Comparison of ENCODE assay signal across 19 cellular contexts in genomic region chr19:13240312-13241022, GRCh38.
DNase-seq lines count a peak whose midpoint lies in the region; ATAC-seq and TF ChIP-seq lines count a peak whose summit lies in the region.
"Had no signal": no experiment of that assay in that cellular context is flagged by ENCODE, and none has a peak within 500 bp of the region (broad histone marks: within the 10 kb centered on the region; RNA-seq: fewer than 3 reads in every experiment).

No MANE protein-coding gene starts in this region.

- TF ChIP-seq CTCF in CD8-positive, alpha-beta T cell (IDR thresholded peaks at IDR 0.05) = no peak
- TF ChIP-seq CTCF in H9 (conservative IDR thresholded peaks at IDR 0.05) (no peak), neural progenitor cell (IDR thresholded peaks at IDR 0.05) (no peak), colonic mucosa (IDR thresholded peaks at IDR 0.05) (no peak)

- H3K79me1 ChIP-seq in H9 (ENCODE audit: insufficient read depth, low read depth, low read length, poor library complexity, severe bottlenecking) = no peaks in the 10 kb centered on the region

- H2BK15ac ChIP-seq in H9 (ENCODE audit: low read depth, low read length) = no peak overlapping the region

- H3K14ac ChIP-seq in H9 (ENCODE audit: insufficient read depth, low read length) = no peak overlapping the region

- H2BK120ac ChIP-seq in H9 (ENCODE audit: low read depth, low read length, poor library complexity, severe bottlenecking) = no peak overlapping the region

- H3K18ac ChIP-seq in H9 (ENCODE audit: insufficient read length, low read depth, low read length) = no peak overlapping the region

- H3K9me3 ChIP-seq in CD8-positive, alpha-beta T cell (ENCODE audit: low read length) = no peaks in the 10 kb centered on the region
- H3K9me3 ChIP-seq in H9 (ENCODE audit: control insufficient read depth, low read depth, low read length) (no peaks in the 10 kb centered on the region), neural progenitor cell (ENCODE audit: low read depth) (no peaks in the 10 kb centered on the region), colonic mucosa (no peaks in the 10 kb centered on the region)
- H3K9me3 ChIP-seq: pancreas had no signal

- H3K36me3 Mint-ChIP-seq in CD8-positive, alpha-beta T cell = no peaks in the 10 kb centered on the region
- peaks cover 4 to 8% (median 5%) of the 10 kb centered on the region in 3 experiments; a peak in 5 of 7 replicates for H3K36me3 Mint-ChIP-seq in H9 (ENCODE audit: insufficient read depth in 1 of 3, low read depth in 3 of 3)
- peaks cover 2% of the 10 kb centered on the region for H3K36me3 Mint-ChIP-seq in activated CD8-positive, alpha-beta T cell treated with anti-CD3 and anti-CD28 coated beads, Interleukin-2, amount 10 ng/mL, durations not matched to agents 7 days and 5 days (ENCODE audit: low read depth)
- peaks cover 3% of the 10 kb centered on the region for H3K36me3 Mint-ChIP-seq in neural progenitor cell

- H3K56ac ChIP-seq in H9 (ENCODE audit: insufficient read length, low read depth, low read length) = no peak overlapping the region

- peak overlapping the region; percentile 22 for H4K8ac ChIP-seq in H9 (replicated peaks; ENCODE audit: insufficient read length, low read depth, low read length)

- H3K4me3 Mint-ChIP-seq in CD8-positive, alpha-beta T cell = peak overlapping the region; percentile 63
- H3K4me3 Mint-ChIP-seq in H9 (no peak overlapping the region; a peak in 1 of 5 replicates), neural progenitor cell (no peak overlapping the region)
- peak overlapping the region; percentile 11 for H3K4me3 Mint-ChIP-seq in activated CD8-positive, alpha-beta T cell treated with anti-CD3 and anti-CD28 coated beads, Interleukin-2, amount 10 ng/mL, durations not matched to agents 7 days and 5 days

- ATAC-seq in CD8-positive, alpha-beta T cell = no peak
- ATAC-seq in activated CD8-positive, alpha-beta T cell treated with anti-CD3 and anti-CD28 coated beads, Interleukin-2, amount 10 ng/mL, durations not matched to agents 7 days and 5 days = no peak
- ATAC-seq: left lobe of liver, pancreas had no signal

- H3K9ac ChIP-seq in H9 (ENCODE audit: extremely low read depth, insufficient read length, low read length) = no peak overlapping the region
- no peak overlapping the region for H3K9ac ChIP-seq in neural progenitor cell
- no peak overlapping the region for H3K9ac ChIP-seq in colonic mucosa (ENCODE audit: low read depth in 2 of 2, low read length in 2 of 2)

- H2AK5ac ChIP-seq in H9 (ENCODE audit: insufficient read length, low read length) = no peak overlapping the region

- H4K91ac ChIP-seq in H9 (ENCODE audit: insufficient read length, low read depth, low read length) = no peak overlapping the region

- no peak for DNase-seq in CD8-positive, alpha-beta T cell
- no peak for DNase-seq in H9
- DNase-seq in activated CD8-positive, alpha-beta T cell treated with anti-CD3 and anti-CD28 coated beads, Interleukin-2, amount 10 ng/mL, durations not matched to agents 7 days and 5 days = no peak
- DNase-seq in neural progenitor cell (ENCODE audit: low spot score) = no peak
- DNase-seq in cardiac septum (ENCODE audit: low spot score) = no peak
- DNase-seq in colonic mucosa = no peak
- DNase-seq in mesenteric fat pad (ENCODE audit: low spot score) = no peak
- DNase-seq: activated CD4-positive, CD25-positive, alpha-beta regulatory T cell treated with anti-CD3 and anti-CD28 coated beads, Interleukin-2, amount 50 U/mL, for 72 hours; AML-193; central memory CD4-positive, alpha-beta T cell; effector CD8-positive, alpha-beta T cell; esophagus squamous epithelium; NCI-H1417 treated with DMSO at 0.1 percent for 48 hours; NCI-H526; OCI-M1; pancreas; sigmoid colon; T-helper 9 cell had no signal

- intact Hi-C loops in CD8-positive, alpha-beta T cell (cut with DNase I, micrococcal nuclease) = no loop called here
- intact Hi-C loops in cardiac septum (cut with DNase I) (no loop called here), colonic mucosa (cut with DNase I) (no loop called here)

- no peak overlapping the region for H3K23ac ChIP-seq in H9 (ENCODE audit: insufficient read length, low read depth, low read length)

- H3K27me3 ChIP-seq in CD8-positive, alpha-beta T cell (ENCODE audit: insufficient read depth, low read length) = no peaks in the 10 kb centered on the region
- no peaks in the 10 kb centered on the region for H3K27me3 ChIP-seq in H9 (ENCODE audit: insufficient read depth, low read length)
- no peaks in the 10 kb centered on the region for H3K27me3 ChIP-seq in neural progenitor cell
- no peaks in the 10 kb centered on the region for H3K27me3 ChIP-seq in colonic mucosa
- H3K27me3 ChIP-seq: pancreas, sigmoid colon had no signal

- H3K27me3 Mint-ChIP-seq in CD8-positive, alpha-beta T cell (ENCODE audit: low read depth) = no peaks in the 10 kb centered on the region
- H3K27me3 Mint-ChIP-seq in H9 (ENCODE audit: low read depth) = peaks cover 1% of the 10 kb centered on the region
- H3K27me3 Mint-ChIP-seq in activated CD8-positive, alpha-beta T cell treated with anti-CD3 and anti-CD28 coated beads, Interleukin-2, amount 10 ng/mL, durations not matched to agents 7 days and 5 days (ENCODE audit: low read depth) = peaks cover 5% of the 10 kb centered on the region
- H3K27me3 Mint-ChIP-seq in neural progenitor cell (ENCODE audit: insufficient read depth, low read depth) = peaks cover 15% of the 10 kb centered on the region

- H3K4me3 ChIP-seq in CD8-positive, alpha-beta T cell (ENCODE audit: low read depth, low read length) = no peak overlapping the region
- no peak overlapping the region for H3K4me3 ChIP-seq in neural progenitor cell
- no peak overlapping the region for H3K4me3 ChIP-seq in colonic mucosa
- H3K4me3 ChIP-seq: esophagus squamous epithelium, pancreas, sigmoid colon had no signal

- H3K4me1 ChIP-seq in CD8-positive, alpha-beta T cell (ENCODE audit: insufficient read depth, low read length) = peaks cover 14% of the 10 kb centered on the region
- peaks cover 3% of the 10 kb centered on the region; the same call in 1 of the 2 replicates for H3K4me1 ChIP-seq in H9 (ENCODE audit: insufficient read depth, low read length)
- H3K4me1 ChIP-seq in neural progenitor cell = no peaks in the 10 kb centered on the region
- H3K4me1 ChIP-seq in colonic mucosa = no peaks in the 10 kb centered on the region
- H3K4me1 ChIP-seq: esophagus squamous epithelium, pancreas, sigmoid colon had no signal

- no peak overlapping the region for H3K4ac ChIP-seq in H9 (ENCODE audit: low read depth, low read length)

- H3K27ac Mint-ChIP-seq in CD8-positive, alpha-beta T cell = peak overlapping the region; percentile 1
- H3K27ac Mint-ChIP-seq in H9 (0 out of 7 replicates have a peak overlapping the region, but pooled peaks of 1 of the 3 experiments have one; percentile 11), neural progenitor cell (peak overlapping the region; percentile 63)
- H3K27ac Mint-ChIP-seq in activated CD8-positive, alpha-beta T cell treated with anti-CD3 and anti-CD28 coated beads, Interleukin-2, amount 10 ng/mL, durations not matched to agents 7 days and 5 days = peak overlapping the region; percentile 70

- H2BK20ac ChIP-seq in H9 (ENCODE audit: low read depth, low read length, poor library complexity, severe bottlenecking) = no peak overlapping the region

- POLR2A ChIA-PET in CD8-positive, alpha-beta T cell (lab: Charles Lee) = no interaction called here
- POLR2A ChIA-PET in activated CD8-positive, alpha-beta T cell treated with anti-CD3 and anti-CD28 coated beads, Interleukin-2, amount 10 ng/mL, durations not matched to agents 7 days and 5 days (lab: Charles Lee) = interaction anchor here (0.5 kb wide), 1 partner anchor 1101 kb away, joined by 4 read pairs; the partner anchor contains the start of gene ZNF20

- H3K4me1 Mint-ChIP-seq in CD8-positive, alpha-beta T cell (ENCODE audit: low read depth) = peaks cover 22% of the 10 kb centered on the region
- H3K4me1 Mint-ChIP-seq in H9 = peaks cover 15 to 21% of the 10 kb centered on the region in 2 experiments
- peaks cover 18% of the 10 kb centered on the region for H3K4me1 Mint-ChIP-seq in activated CD8-positive, alpha-beta T cell treated with anti-CD3 and anti-CD28 coated beads, Interleukin-2, amount 10 ng/mL, durations not matched to agents 7 days and 5 days (ENCODE audit: low read depth)
- H3K4me1 Mint-ChIP-seq in neural progenitor cell = peaks cover 6% of the 10 kb centered on the region

- no peak overlapping the region for H2BK12ac ChIP-seq in H9 (ENCODE audit: insufficient read length, low read depth, low read length)

- H3K23me2 ChIP-seq in H9 (ENCODE audit: insufficient read length, low read depth, low read length, poor library complexity, severe bottlenecking) = no peaks in the 10 kb centered on the region

- no peaks in the 10 kb centered on the region for H3K9me3 Mint-ChIP-seq in CD8-positive, alpha-beta T cell
- H3K9me3 Mint-ChIP-seq in H9 (peaks cover 7 to 8% of the 10 kb centered on the region in 2 experiments), neural progenitor cell (peaks cover 8% of the 10 kb centered on the region)
- peaks cover 3% of the 10 kb centered on the region for H3K9me3 Mint-ChIP-seq in activated CD8-positive, alpha-beta T cell treated with anti-CD3 and anti-CD28 coated beads, Interleukin-2, amount 10 ng/mL, durations not matched to agents 7 days and 5 days (ENCODE audit: insufficient read depth)

- no peak overlapping the region for H2AFZ ChIP-seq in H9 (ENCODE audit: low read length)
- no peak overlapping the region for H2AFZ ChIP-seq in neural progenitor cell (replicated peaks)

- no peak overlapping the region for H3T11ph ChIP-seq in H9 (ENCODE audit: low read length)

- H3F3A ChIP-seq in neural progenitor cell (ENCODE audit: low read depth) = no peaks in the 10 kb centered on the region

- H3K36me3 ChIP-seq in CD8-positive, alpha-beta T cell (ENCODE audit: insufficient read depth, low read length) = no peaks in the 10 kb centered on the region
- no peaks in the 10 kb centered on the region for H3K36me3 ChIP-seq in neural progenitor cell
- H3K36me3 ChIP-seq in colonic mucosa = no peaks in the 10 kb centered on the region
- H3K36me3 ChIP-seq: esophagus squamous epithelium, pancreas, sigmoid colon had no signal

- CTCF ChIA-PET in CD8-positive, alpha-beta T cell (lab: Charles Lee) = no interaction called here
- CTCF ChIA-PET in activated CD8-positive, alpha-beta T cell treated with anti-CD3 and anti-CD28 coated beads, Interleukin-2, amount 10 ng/mL, durations not matched to agents 7 days and 5 days (lab: Charles Lee) = interaction anchor here (0.7 to 1.0 kb wide), 3 partner anchors 20 to 85 kb away, joined by 3 to 4 read pairs (median 3); no protein-coding TSS in a partner anchor

- H4K20me1 ChIP-seq in H9 (ENCODE audit: control insufficient read depth, insufficient read depth, insufficient read length) = peaks cover 3% of the 10 kb centered on the region
- H4K20me1 ChIP-seq in neural progenitor cell (ENCODE audit: low read depth) = no peaks in the 10 kb centered on the region

- H3K79me2 ChIP-seq in H9 (ENCODE audit: insufficient read depth, low read length) = no peaks in the 10 kb centered on the region
- H3K79me2 ChIP-seq in neural progenitor cell (ENCODE audit: low read depth) = no peaks in the 10 kb centered on the region

- H4K5ac ChIP-seq in H9 (ENCODE audit: insufficient read length, low read depth, low read length) = peak overlapping the region; percentile 30

- H3K4me2 ChIP-seq in H9 (ENCODE audit: insufficient read depth, insufficient read length, low read length) (no peak overlapping the region), neural progenitor cell (no peak overlapping the region)

- no peak overlapping the region for H2BK5ac ChIP-seq in H9 (ENCODE audit: insufficient read length, low read length)

- WGBS in H9 (ENCODE audit: extremely low coverage, insufficient read length, low lambda C conversion rate) = no CpG with 5 or more reads among the region's 9 CpGs

- no peak overlapping the region for H3K27ac ChIP-seq in CD8-positive, alpha-beta T cell (ENCODE audit: low read depth, low read length)
- no peak overlapping the region for H3K27ac ChIP-seq in H9 (ENCODE audit: insufficient read length, low read depth, low read length)
- H3K27ac ChIP-seq in neural progenitor cell = no peak overlapping the region
- no peak overlapping the region for H3K27ac ChIP-seq in colonic mucosa
- H3K27ac ChIP-seq: esophagus squamous epithelium, pancreas, sigmoid colon had no signal

Comparison
In these comparisons a context has a peak if more than half of its experiments do, and no peak if none do; other contexts are left out.
1. H3K4me3 Mint-ChIP-seq: peak in CD8-positive, alpha-beta T cell (single experiment) and activated CD8-positive, alpha-beta T cell treated with anti-CD3 and anti-CD28 coated beads, Interleukin-2, amount 10 ng/mL, durations not matched to agents 7 days and 5 days (single experiment); none in H9 (0 of 2) and neural progenitor cell (single experiment).